Comparison of ENCODE assay signal across 13 cellular contexts in genomic region chr10:74913321-74913980, GRCh38.
A peak's percentile ranks its signal among the peaks of the same experiment; 100 is the strongest.
DNase-seq lines count a peak whose midpoint lies in the region; ATAC-seq and TF ChIP-seq lines count a peak whose summit lies in the region.
"Had no signal": no experiment of that assay in that cellular context is flagged by ENCODE, and none has a peak within 500 bp of the region (broad histone marks: within the 10 kb centered on the region; RNA-seq: fewer than 3 reads in every experiment).

No MANE protein-coding gene starts in this region.

- no peak for DNase-seq in stimulated activated naive CD8-positive, alpha-beta T cell treated with anti-CD3 and anti-CD28 coated beads, Interleukin-15, Interleukin-2, amounts not matched to agents 100 U/mL and 50 U/mL, for 24 hours
- DNase-seq in effector memory CD8-positive, alpha-beta T cell: no peak
- DNase-seq in WERI-Rb-1 (no peak), D341Med (ENCODE audit: low spot score) (no peak), Right ventricle myocardium superior (no peak)
- DNase-seq: activated CD4-positive, alpha-beta memory T cell treated with anti-CD3 and anti-CD28 coated beads for 36 hours; mesendoderm; NCI-H2171 treated with DMSO at 0.1 percent for 48 hours; ovary had no signal

- TF ChIP-seq CTCF in WERI-Rb-1 (IDR thresholded peaks at IDR 0.05; ENCODE audit: low read depth, low read length): no peak

- no peak overlapping the region for H3K27ac ChIP-seq in WERI-Rb-1
- H3K27ac ChIP-seq: ovary had no signal

- peak overlapping the region; percentile 67 for H3K4me3 Mint-ChIP-seq in stimulated activated naive CD8-positive, alpha-beta T cell treated with anti-CD3 and anti-CD28 coated beads, Interleukin-15, Interleukin-2, amounts not matched to agents 100 ng/mL and 50 ng/mL, for 24 hours
- peak overlapping the region; percentile 24 to 55 for H3K4me3 Mint-ChIP-seq in effector memory CD8-positive, alpha-beta T cell
- H3K4me3 Mint-ChIP-seq: activated CD4-positive, alpha-beta memory T cell treated with anti-CD3 and anti-CD28 coated beads for 36 hours had no signal

- H3K27me3 Mint-ChIP-seq in stimulated activated naive CD8-positive, alpha-beta T cell treated with anti-CD3 and anti-CD28 coated beads, Interleukin-15, Interleukin-2, amounts not matched to agents 100 ng/mL and 50 ng/mL, for 24 hours: no peaks in the 10 kb centered on the region
- H3K27me3 Mint-ChIP-seq in effector memory CD8-positive, alpha-beta T cell: no peaks in the 10 kb centered on the region
- H3K27me3 Mint-ChIP-seq: activated CD4-positive, alpha-beta memory T cell treated with anti-CD3 and anti-CD28 coated beads for 36 hours had no signal

- no peak for ATAC-seq in stimulated activated naive CD8-positive, alpha-beta T cell treated with anti-CD3 and anti-CD28 coated beads, Interleukin-15, Interleukin-2, amounts not matched to agents 100 U/mL and 50 U/mL, for 24 hours
- ATAC-seq in HG03442 (IDR thresholded peaks at IDR 0.05; ENCODE audit: unreplicated experiment): peak; percentile 67
- ATAC-seq in effector memory CD8-positive, alpha-beta T cell (replicated peaks): peak; percentile 61
- no peak for ATAC-seq in Right ventricle myocardium superior (ENCODE audit: poor library complexity)
- no peak for ATAC-seq in HG03354 (IDR thresholded peaks at IDR 0.05; ENCODE audit: poor library complexity, severe bottlenecking, unreplicated experiment)

- H3K27ac Mint-ChIP-seq in stimulated activated naive CD8-positive, alpha-beta T cell treated with anti-CD3 and anti-CD28 coated beads, Interleukin-15, Interleukin-2, amounts not matched to agents 100 ng/mL and 50 ng/mL, for 24 hours: no peak overlapping the region
- H3K27ac Mint-ChIP-seq in effector memory CD8-positive, alpha-beta T cell: no peak overlapping the region
- H3K27ac Mint-ChIP-seq: activated CD4-positive, alpha-beta memory T cell treated with anti-CD3 and anti-CD28 coated beads for 36 hours had no signal

- no peak overlapping the region for H3K4me3 ChIP-seq in WERI-Rb-1 (ENCODE audit: low read depth, low read length)
- H3K4me3 ChIP-seq: coronary artery, ovary had no signal

- no peaks in the 10 kb centered on the region for H3K9me3 ChIP-seq in WERI-Rb-1 (ENCODE audit: severe bottlenecking)
- H3K9me3 ChIP-seq: ovary had no signal

- peaks cover 7% of the 10 kb centered on the region for H3K36me3 Mint-ChIP-seq in stimulated activated naive CD8-positive, alpha-beta T cell treated with anti-CD3 and anti-CD28 coated beads, Interleukin-15, Interleukin-2, amounts not matched to agents 100 ng/mL and 50 ng/mL, for 24 hours (ENCODE audit: low read depth)
- H3K36me3 Mint-ChIP-seq in effector memory CD8-positive, alpha-beta T cell (ENCODE audit: insufficient read depth): no peaks in the 10 kb centered on the region
- H3K36me3 Mint-ChIP-seq: activated CD4-positive, alpha-beta memory T cell treated with anti-CD3 and anti-CD28 coated beads for 36 hours had no signal

- no peaks in the 10 kb centered on the region for H3K36me3 ChIP-seq in WERI-Rb-1
- H3K36me3 ChIP-seq: ovary had no signal

- no peaks in the 10 kb centered on the region for H3K9me3 Mint-ChIP-seq in stimulated activated naive CD8-positive, alpha-beta T cell treated with anti-CD3 and anti-CD28 coated beads, Interleukin-15, Interleukin-2, amounts not matched to agents 100 ng/mL and 50 ng/mL, for 24 hours
- H3K9me3 Mint-ChIP-seq in effector memory CD8-positive, alpha-beta T cell: no peaks in the 10 kb centered on the region
- H3K9me3 Mint-ChIP-seq: activated CD4-positive, alpha-beta memory T cell treated with anti-CD3 and anti-CD28 coated beads for 36 hours had no signal

- intact Hi-C loops in Right ventricle myocardium superior (cut with DNase I): no loop called here

- H3K27me3 ChIP-seq in WERI-Rb-1 (ENCODE audit: insufficient read depth, low read depth, severe bottlenecking): no peaks in the 10 kb centered on the region
- H3K27me3 ChIP-seq: ovary had no signal

- peaks cover 53% of the 10 kb centered on the region for H3K4me1 Mint-ChIP-seq in stimulated activated naive CD8-positive, alpha-beta T cell treated with anti-CD3 and anti-CD28 coated beads, Interleukin-15, Interleukin-2, amounts not matched to agents 100 ng/mL and 50 ng/mL, for 24 hours (ENCODE audit: low read depth)
- H3K4me1 Mint-ChIP-seq in effector memory CD8-positive, alpha-beta T cell (ENCODE audit: low read depth in 2 of 2): peaks cover 19 to 42% of the 10 kb centered on the region in 2 donors

Comparison
In these comparisons a context has a peak if more than half of its experiments do, and no peak if none do; other contexts are left out.
1. ATAC-seq: peak in HG03442 (single experiment) and effector memory CD8-positive, alpha-beta T cell (single experiment); none in stimulated activated naive CD8-positive, alpha-beta T cell treated with anti-CD3 and anti-CD28 coated beads, Interleukin-15, Interleukin-2, amounts not matched to agents 100 U/mL and 50 U/mL, for 24 hours (single experiment), Right ventricle myocardium superior (single experiment) and HG03354 (single experiment).